Comparison of ENCODE assay signal across 8 cellular contexts in the genomic region with DNA sequence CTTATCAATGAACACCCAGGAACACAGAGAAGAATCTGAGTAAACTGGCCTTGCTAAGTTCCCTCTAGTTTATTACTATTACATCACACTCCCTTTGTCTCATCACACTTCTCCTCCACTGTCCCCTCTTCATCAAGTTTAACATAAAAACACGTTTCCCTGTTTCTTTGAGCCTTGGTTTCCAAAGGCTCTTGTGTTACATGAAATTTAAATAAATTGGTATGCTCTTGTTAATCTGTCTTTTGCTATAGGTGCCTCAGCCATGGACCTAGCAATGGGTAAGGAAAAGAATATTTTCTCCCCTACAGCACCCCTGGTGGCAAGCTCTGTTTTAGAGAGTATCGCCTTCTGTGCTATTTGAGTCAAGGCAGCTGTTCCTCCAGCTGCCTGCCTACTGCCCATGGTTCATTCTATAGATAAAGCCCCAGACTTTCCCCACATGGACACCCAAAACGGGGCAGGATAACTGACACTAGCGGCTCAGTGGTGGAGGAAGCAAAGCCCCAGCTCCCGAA. TPM values are rescaled to one million over a fixed set of nuclear protein-coding genes. Genes with fewer than 3 reads are reported as not detected.
DNase-seq lines count a peak whose midpoint lies in the region; ATAC-seq, FAIRE-seq and TF ChIP-seq lines count a peak whose summit lies in the region.

No MANE protein-coding gene starts in this region.

- no peak overlapping the region for H4K12ac ChIP-seq in trophoblast cell (ENCODE audit: low read depth, low read length)

- POLR2A ChIA-PET in PC-3 (lab: Charles Lee; ENCODE audit: unreplicated experiment) (interaction anchor here (0.5 to 0.6 kb wide), 2 partner anchors 16 to 202 kb away, joined by 3 to 5 read pairs; no protein-coding TSS in a partner anchor), H1 (lab: Charles Lee; ENCODE audit: partially characterized antibody) (interaction anchor here (0.8 to 2.1 kb wide), 6 partner anchors 15 to 185 kb away, joined by 3 to 9 read pairs (median 4); no protein-coding TSS in a partner anchor)

- H3K9me3 ChIP-seq in GM23248 (ENCODE audit: low read depth) (no peaks in the 10 kb centered on the region), PC-3 (ENCODE audit: low read length) (no peaks in the 10 kb centered on the region), H1 (ENCODE audit: insufficient read depth in 2 of 2, low read depth in 1 of 2, low read length in 1 of 2) (no peaks in the 10 kb centered on the region), trophoblast cell (ENCODE audit: insufficient read depth, low read depth, low read length) (no peaks in the 10 kb centered on the region)

- H3K79me1 ChIP-seq in H1 (ENCODE audit: low read depth, low read length): no peaks in the 10 kb centered on the region
- no peaks in the 10 kb centered on the region for H3K79me1 ChIP-seq in trophoblast cell (ENCODE audit: low read length)

- CTCF ChIA-PET in PC-3 (lab: Charles Lee): interaction anchor here (0.6 to 0.9 kb wide), 2 partner anchors 57 to 185 kb away, joined by 3 read pairs; no protein-coding TSS in a partner anchor
- CTCF ChIA-PET in H1 (lab: Charles Lee; ENCODE audit: partially characterized antibody): interaction anchor here (0.6 to 3.1 kb wide), 29 partner anchors 9 to 188 kb away, joined by 3 to 12 read pairs (median 4); no protein-coding TSS in a partner anchor

- peak overlapping the region; percentile 45; the same call in 1 of the 2 replicates for H2BK12ac ChIP-seq in H1 (ENCODE audit: low read depth, low read length)
- H2BK12ac ChIP-seq in trophoblast cell (ENCODE audit: low read length): no peak overlapping the region

- H3K27ac ChIP-seq in GM23248 (no peak overlapping the region), PC-3 (ENCODE audit: low read length) (no peak overlapping the region), H1 (ENCODE audit: low read depth, low read length) (no peak overlapping the region), trophoblast cell (ENCODE audit: low read depth, low read length) (no peak overlapping the region)

- TF ChIP-seq RAD21 in H1 (IDR thresholded peaks at IDR 0.05 in 1 of 2, conservative IDR thresholded peaks at IDR 0.05 in 1 of 2; ENCODE audit: low read depth in 2 of 2, low read length in 2 of 2): peak; percentile 50 to 69

- TF ChIP-seq EP300 in H1 (IDR thresholded peaks at IDR 0.05; ENCODE audit: borderline replicate concordance in 1 of 2, low read depth in 2 of 2, low read length in 2 of 2): no peak

- H4K5ac ChIP-seq in H1 (ENCODE audit: insufficient read length, low read depth, low read length): no peak overlapping the region

- WGBS in GM23248 (ENCODE audit: low coverage in 1 of 2, low lambda C conversion rate in 2 of 2, missing lambda C conversion rate in 2 of 2), 2 experiments: 50 to 52% methylated on average over 5 of the region's 5 CpGs
- 25% methylated on average over 5 of the region's 5 CpGs; no CpG with 5 or more reads in 1 of the 2 experiments for WGBS in H1 (ENCODE audit: extremely low coverage in 1 of 2, insufficient coverage in 1 of 2, insufficient read length in 1 of 2, insufficient replicate concordance in 2 of 2, low coverage in 1 of 2, low lambda C conversion rate in 2 of 2, missing lambda C conversion rate in 1 of 2), 2 experiments
- WGBS in trophoblast cell (ENCODE audit: extremely low coverage, insufficient coverage, insufficient read length): no CpG with 5 or more reads among the region's 5 CpGs

- H3K9ac ChIP-seq in GM23248: no peak overlapping the region
- no peak overlapping the region for H3K9ac ChIP-seq in PC-3 (ENCODE audit: low read length)
- H3K9ac ChIP-seq in H1 (replicated peaks in 1 of 4; ENCODE audit: extremely low read depth in 1 of 4, low read depth in 3 of 4, low read length in 3 of 4): no peak overlapping the region
- no peak overlapping the region for H3K9ac ChIP-seq in trophoblast cell (ENCODE audit: low read length)

- H2BK5ac ChIP-seq in H1 (ENCODE audit: low read depth, low read length) (peak overlapping the region; percentile 73), trophoblast cell (ENCODE audit: low read depth, low read length, poor library complexity) (no peak overlapping the region)

- no peak overlapping the region for H2AFZ ChIP-seq in GM23248
- H2AFZ ChIP-seq in PC-3 (ENCODE audit: low read length): no peak overlapping the region
- H2AFZ ChIP-seq in H1 (ENCODE audit: low read length): peak overlapping the region; percentile 37; the same call in 1 of the 2 replicates
- no peak overlapping the region for H2AFZ ChIP-seq in trophoblast cell (ENCODE audit: insufficient read depth, low read length, poor library complexity)

- H3K79me2 ChIP-seq in GM23248 (ENCODE audit: insufficient read depth) (no peaks in the 10 kb centered on the region), PC-3 (ENCODE audit: low read length) (no peaks in the 10 kb centered on the region), H1 (ENCODE audit: control insufficient read depth in 1 of 2, insufficient read depth in 2 of 2, low read length in 2 of 2) (no peaks in the 10 kb centered on the region), trophoblast cell (ENCODE audit: control insufficient read depth, insufficient read depth, low read length, poor library complexity) (no peaks in the 10 kb centered on the region)

- H2BK120ac ChIP-seq in H1 (replicated peaks; ENCODE audit: low read depth, low read length) (no peak overlapping the region), trophoblast cell (ENCODE audit: insufficient read depth, low read length, poor library complexity) (no peak overlapping the region)

- no peak overlapping the region for H3K56ac ChIP-seq in H1 (replicated peaks; ENCODE audit: insufficient read length, low read depth, low read length)

- H3K4me2 ChIP-seq in GM23248 (ENCODE audit: unreplicated experiment) (no peak overlapping the region), PC-3 (ENCODE audit: low read length) (no peak overlapping the region), H1 (ENCODE audit: insufficient read depth in 1 of 2, low read depth in 2 of 2, low read length in 2 of 2) (no peak overlapping the region), trophoblast cell (ENCODE audit: low read length) (no peak overlapping the region)

- H3K9me2 ChIP-seq in GM23248 (ENCODE audit: insufficient read depth) (no peaks in the 10 kb centered on the region), PC-3 (replicated peaks; ENCODE audit: low read length) (no peaks in the 10 kb centered on the region)

- H3K18ac ChIP-seq in H1 (ENCODE audit: extremely low read depth, low read length): peak overlapping the region; percentile 91
- H3K18ac ChIP-seq in trophoblast cell (ENCODE audit: low read length): no peak overlapping the region

- peak; percentile 87 for FAIRE-seq in H1 (lab: Jason Lieb, UNC)

- H3K23me2 ChIP-seq in H1 (ENCODE audit: low read depth, low read length): no peaks in the 10 kb centered on the region

- H3K4me3 ChIP-seq in GM23248: no peak overlapping the region
- H3K4me3 ChIP-seq in PC-3 (ENCODE audit: low read length): no peak overlapping the region
- no peak overlapping the region for H3K4me3 ChIP-seq in H1 (ENCODE audit: extremely low read depth in 1 of 4, insufficient read depth in 2 of 4, low read depth in 3 of 4, low read length in 4 of 4)
- H3K4me3 ChIP-seq in trophoblast cell (ENCODE audit: low read depth, low read length): no peak overlapping the region

- in situ Hi-C loops in GM23248 (cut with MboI): no loop called here

- H4K8ac ChIP-seq in H1 (ENCODE audit: extremely low read depth, insufficient read depth, low read length): no peak overlapping the region
- H4K8ac ChIP-seq in trophoblast cell (ENCODE audit: low read depth, low read length): no peak overlapping the region

- ATAC-seq in PC-3 (peak; percentile 79), GM19397 (IDR thresholded peaks at IDR 0.05; ENCODE audit: unreplicated experiment) (no peak)

- H3K4me1 ChIP-seq in GM23248 (ENCODE audit: insufficient read depth) (no peaks in the 10 kb centered on the region), PC-3 (ENCODE audit: insufficient read depth, low read length) (0 out of 2 replicates have a peak, but pooled peaks cover 9% of the 10 kb centered on the region), H1 (replicated peaks in 1 of 4; ENCODE audit: control insufficient read depth in 3 of 4, insufficient read depth in 4 of 4, low read length in 3 of 4) (peaks cover 0 to 7% (median 3%) of the 10 kb centered on the region in 4 experiments; a peak in 4 of 7 replicates), trophoblast cell (ENCODE audit: control insufficient read depth in 1 of 2, insufficient read depth in 2 of 2, low read length in 2 of 2) (peaks cover 0 to 2% of the 10 kb centered on the region in 2 experiments)

- no peak overlapping the region for H2BK15ac ChIP-seq in H1 (ENCODE audit: low read length)

- no TSS peak for BruUV-seq in PC-3 (replicated peaks; lab: Mats Ljungman, UMichigan)

- H3K27me3 ChIP-seq in GM23248 (replicated peaks; ENCODE audit: insufficient read depth): no peaks in the 10 kb centered on the region; the same call in 1 of the 2 replicates
- no peaks in the 10 kb centered on the region for H3K27me3 ChIP-seq in PC-3 (ENCODE audit: low read length)
- no peaks in the 10 kb centered on the region for H3K27me3 ChIP-seq in H1 (replicated peaks in 1 of 4; ENCODE audit: control insufficient read depth in 3 of 4, extremely low read depth in 1 of 4, insufficient read depth in 3 of 4, low read length in 3 of 4)
- no peaks in the 10 kb centered on the region for H3K27me3 ChIP-seq in trophoblast cell (ENCODE audit: insufficient read depth, low read length)

- H4K91ac ChIP-seq in H1 (replicated peaks; ENCODE audit: insufficient read length, low read length) (no peak overlapping the region), trophoblast cell (ENCODE audit: low read depth, low read length) (no peak overlapping the region)

- H4K20me1 ChIP-seq in GM23248 (ENCODE audit: insufficient read depth) (no peaks in the 10 kb centered on the region), PC-3 (ENCODE audit: low read length) (no peaks in the 10 kb centered on the region), H1 (replicated peaks in 1 of 2; ENCODE audit: control insufficient read depth in 1 of 2, insufficient read depth in 2 of 2, low read length in 2 of 2) (no peaks in the 10 kb centered on the region)

- TF ChIP-seq POLR2A in H1 (IDR thresholded peaks at IDR 0.05; ENCODE audit: control extremely low read depth in 1 of 2, low read depth in 2 of 2, low read length in 2 of 2): no peak

- H2BK20ac ChIP-seq in H1 (ENCODE audit: low read length): peak overlapping the region; percentile 96; the same call in 1 of the 2 replicates

- DNase-seq in NCI-H1092 treated with DMSO at 0.1 percent for 48 hours (lab: John Stamatoyannopoulos, UW) (peak; percentile 2), NCI-H1092 (lab: John Stamatoyannopoulos, UW) (no peak), GM23248 (peak; percentile 46), PC-3 (peak; percentile 54), H1 (ENCODE audit: low read depth in 1 of 2, low spot score in 2 of 2) (peak in 1 of 2 experiments; percentile 61), trophoblast cell (peak; percentile 26 to 64), NK-92 (lab: John Stamatoyannopoulos, UW; ENCODE audit: unreplicated experiment) (no peak)

- H3K23ac ChIP-seq in H1 (ENCODE audit: insufficient read length) (no peak overlapping the region), trophoblast cell (ENCODE audit: low read length) (no peak overlapping the region)

- H3K14ac ChIP-seq in H1 (ENCODE audit: insufficient read length) (no peak overlapping the region), trophoblast cell (ENCODE audit: low read length) (no peak overlapping the region)

- intact Hi-C loops in PC-3 (cut with micrococcal nuclease): no loop called here

- TF ChIP-seq CTCF in PC-3 (conservative IDR thresholded peaks at IDR 0.05; ENCODE audit: low read depth, low read length): peak; percentile 75
- peak in 2 of 3 experiments; percentile 65 to 78; a peak in 3 of 4 replicates for TF ChIP-seq CTCF in H1 (IDR thresholded peaks at IDR 0.05; ENCODE audit: control extremely low read depth in 1 of 3, insufficient read depth in 1 of 3, low read depth in 1 of 3, low read length in 3 of 3)

- H3K4ac ChIP-seq in H1 (replicated peaks; ENCODE audit: insufficient read length, low read depth, low read length): no peak overlapping the region
- H3K4ac ChIP-seq in trophoblast cell (ENCODE audit: low read depth, low read length): no peak overlapping the region

- H3K36me3 ChIP-seq in GM23248 (ENCODE audit: low read depth) (no peaks in the 10 kb centered on the region), PC-3 (ENCODE audit: low read depth, low read length) (no peaks in the 10 kb centered on the region), H1 (ENCODE audit: control insufficient read depth in 2 of 4, insufficient read depth in 4 of 4, low read length in 3 of 4) (no peaks in the 10 kb centered on the region), trophoblast cell (ENCODE audit: control insufficient read depth in 1 of 2, insufficient read depth in 2 of 2, low read length in 2 of 2) (no peaks in the 10 kb centered on the region)

- H3F3A ChIP-seq in GM23248 (ENCODE audit: insufficient read depth) (no peaks in the 10 kb centered on the region), PC-3 (ENCODE audit: low read length, unreplicated experiment) (no peaks in the 10 kb centered on the region)

- H2AK5ac ChIP-seq in H1 (ENCODE audit: low read depth, low read length) (no peak overlapping the region), trophoblast cell (ENCODE audit: low read length) (no peak overlapping the region)

RNA-seq across cellular contexts. Expression of gene TGIF1, which starts 31.8 kb away (rescaled TPM):
- total RNA-seq in GM23248 (2014; rRNA removed; shearing (Covaris generic)): 66.9 and 122 TPM in 2 replicates
- polyA plus RNA-seq in GM23248 (2016; fragmentation: Nextera tagmentation; extraction: Ambion mirVana) (88.0 and 99.4 TPM in 2 replicates), H1 (2011; rRNA removed) (256 and 288 TPM in 2 replicates)
- total RNA-seq in PC-3 (2014; rRNA removed): 101 and 114 TPM in 2 replicates
- total RNA-seq in H1 (2021; fragmentation: NEBNext Ultra II Directional; extraction: Animal tissue kit (Norgen Biotek cat#: 25700)): 259 and 262 TPM in 2 replicates
- 274 TPM for polyA plus RNA-seq in H1 (2011; cell fraction: cytosol; rRNA removed)
- polyA plus RNA-seq in H1 (2011; cell fraction: nucleus; rRNA removed): 280 TPM
- 212 to 243 TPM (median 229 TPM) in 4 replicates for polyA plus RNA-seq in H1 (2012, experiment 1 of 2)
- 150 TPM for polyA plus RNA-seq in H1 (2012, experiment 2 of 2)
- polyA plus RNA-seq in H1 (2013, experiment 1 of 2): 190 TPM
- 187 TPM for polyA plus RNA-seq in H1 (2013, experiment 2 of 2)
- 288 and 445 TPM in 2 replicates for polyA minus RNA-seq in H1 (2011; rRNA and poly(A)+ RNA removed)
- 110 TPM for polyA minus RNA-seq in H1 (2011; cell fraction: cytosol; rRNA and poly(A)+ RNA removed)
- 155 TPM for polyA minus RNA-seq in H1 (2011; cell fraction: nucleus; rRNA and poly(A)+ RNA removed)
- polyA plus RNA-seq in trophoblast cell (2013): 125 and 128 TPM in 2 replicates

Comparison
In these comparisons a context has a peak if more than half of its experiments do, and no peak if none do; other contexts are left out.
1. DNase-seq: peak in NCI-H1092 treated with DMSO at 0.1 percent for 48 hours (single experiment), GM23248 (single experiment), PC-3 (single experiment) and trophoblast cell (2 of 2); none in NCI-H1092 (single experiment) and NK-92 (single experiment).